19 cellular contexts compared by ENCODE assay signal in the genomic region with DNA sequence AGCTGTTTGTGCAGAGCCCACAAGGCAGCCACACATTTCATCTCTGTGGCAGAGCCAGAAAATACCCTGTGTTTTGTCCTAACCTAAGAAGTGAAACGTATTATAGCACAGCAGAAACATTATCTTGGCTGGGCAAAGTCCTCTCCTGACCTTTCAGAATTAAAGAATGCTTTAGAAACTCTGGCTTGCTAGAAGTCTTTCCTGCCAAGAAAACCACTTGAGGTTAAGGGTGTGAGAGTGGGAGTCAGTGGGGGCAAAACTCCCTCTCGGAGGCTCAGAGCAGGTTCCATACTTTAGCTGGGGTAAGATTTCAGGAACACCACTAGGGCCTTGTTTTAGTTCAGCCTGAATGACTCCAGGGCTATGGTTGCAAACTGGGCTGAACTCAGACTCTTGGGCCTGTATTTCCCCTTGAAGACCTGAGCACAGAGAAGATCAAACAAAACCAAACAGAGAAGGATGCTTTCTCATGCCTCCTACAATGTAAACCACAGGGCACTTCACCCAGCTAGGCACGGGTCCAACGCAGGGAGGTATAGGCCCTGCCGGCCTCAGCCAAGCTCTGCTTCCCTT. TPM values are rescaled to one million over a fixed set of nuclear protein-coding genes. Genes with fewer than 3 reads are reported as not detected.
DNase-seq lines count a peak whose midpoint lies in the region; ATAC-seq, FAIRE-seq and TF ChIP-seq lines count a peak whose summit lies in the region.
"Had no signal": no experiment of that assay in that cellular context is flagged by ENCODE, and none has a peak within 500 bp of the region (broad histone marks: within the 10 kb centered on the region; RNA-seq: fewer than 3 reads in every experiment).

No MANE protein-coding gene starts in this region.

- H3K4me1 ChIP-seq in osteoblast (ENCODE audit: insufficient read depth, low read length), result peaks cover 4% of the 10 kb centered on the region
- peaks cover 11% of the 10 kb centered on the region for H3K4me1 ChIP-seq in suprapubic skin

- no peak overlapping the region for H3K4me2 ChIP-seq in osteoblast (ENCODE audit: insufficient read depth, low read length)

- H3K36me3 ChIP-seq in osteoblast (ENCODE audit: insufficient read depth, low read length) (no peaks in the 10 kb centered on the region), suprapubic skin (no peaks in the 10 kb centered on the region)
- H3K36me3 ChIP-seq: WERI-Rb-1 had no signal

- H3K4me1 Mint-ChIP-seq in brain, result peaks cover 52% of the 10 kb centered on the region

- ATAC-seq in HG02610 (IDR thresholded peaks at IDR 0.05; ENCODE audit: unreplicated experiment), result peak; percentile 62
- ATAC-seq: esophagus mucosa had no signal

- H3K27ac ChIP-seq in osteoblast (ENCODE audit: low read depth, low read length), result no peak overlapping the region
- no peak overlapping the region for H3K27ac ChIP-seq in suprapubic skin
- H3K27ac ChIP-seq: SK-N-MC, WERI-Rb-1 had no signal

- no peaks in the 10 kb centered on the region for H3K36me3 Mint-ChIP-seq in brain
- H3K36me3 Mint-ChIP-seq: activated naive CD8-positive, alpha-beta T cell had no signal

- H2AFZ ChIP-seq in osteoblast (ENCODE audit: low read length), result peak overlapping the region; percentile 33

- H3K27me3 Mint-ChIP-seq in brain, result no peaks in the 10 kb centered on the region
- H3K27me3 Mint-ChIP-seq: stimulated activated naive CD8-positive, alpha-beta T cell treated with anti-CD3 and anti-CD28 coated beads, Interleukin-15, Interleukin-2, amounts not matched to agents 100 ng/mL and 50 ng/mL, for 24 hours had no signal

- TF ChIP-seq EP300 in suprapubic skin (IDR thresholded peaks at IDR 0.05), result no peak

- H3K79me2 ChIP-seq in osteoblast (ENCODE audit: insufficient read depth, low read length), result no peaks in the 10 kb centered on the region

- TF ChIP-seq POLR2A in GM12891 (IDR thresholded peaks at IDR 0.05; ENCODE audit: low read depth, low read length), result no peak
- TF ChIP-seq POLR2A in suprapubic skin (IDR thresholded peaks at IDR 0.05), result no peak

- H3K9me3 ChIP-seq in osteoblast (ENCODE audit: low read depth, low read length) (no peaks in the 10 kb centered on the region), suprapubic skin (no peaks in the 10 kb centered on the region)

- FAIRE-seq in GM12891 (lab: Jason Lieb, UNC), result peak; percentile 9
- FAIRE-seq: colon had no signal

- TF ChIP-seq CTCF in brain (conservative IDR thresholded peaks at IDR 0.05), result no peak
- TF ChIP-seq CTCF in osteoblast (IDR thresholded peaks at IDR 0.05; ENCODE audit: extremely low read depth, low read depth, low read length), result no peak
- TF ChIP-seq CTCF in suprapubic skin (IDR thresholded peaks at IDR 0.05), result no peak

- peak overlapping the region in 3 of 5 experiments; percentile 7 to 80 (median 77) for H3K27ac Mint-ChIP-seq in brain
- H3K27ac Mint-ChIP-seq: activated naive CD8-positive, alpha-beta T cell; stimulated activated naive CD8-positive, alpha-beta T cell treated with anti-CD3 and anti-CD28 coated beads, Interleukin-15, Interleukin-2, amounts not matched to agents 100 ng/mL and 50 ng/mL, for 24 hours had no signal

- no peak overlapping the region for H3K4me3 Mint-ChIP-seq in brain
- H3K4me3 Mint-ChIP-seq: activated naive CD8-positive, alpha-beta T cell; stimulated activated naive CD8-positive, alpha-beta T cell treated with anti-CD3 and anti-CD28 coated beads, Interleukin-15, Interleukin-2, amounts not matched to agents 100 ng/mL and 50 ng/mL, for 24 hours had no signal

- peaks cover 0 to 3% (median 0%) of the 10 kb centered on the region in 5 experiments for H3K9me3 Mint-ChIP-seq in brain
- H3K9me3 Mint-ChIP-seq: stimulated activated naive CD8-positive, alpha-beta T cell treated with anti-CD3 and anti-CD28 coated beads, Interleukin-15, Interleukin-2, amounts not matched to agents 100 ng/mL and 50 ng/mL, for 24 hours had no signal

- H3K4me3 ChIP-seq in osteoblast (ENCODE audit: insufficient read depth, low read length), result no peak overlapping the region
- no peak overlapping the region for H3K4me3 ChIP-seq in suprapubic skin
- H3K4me3 ChIP-seq: SK-N-MC had no signal

- H3K27me3 ChIP-seq in osteoblast (ENCODE audit: insufficient read depth, low read length) (no peaks in the 10 kb centered on the region), suprapubic skin (no peaks in the 10 kb centered on the region)

- H4K20me1 ChIP-seq in osteoblast (ENCODE audit: insufficient read depth, low read length), result no peaks in the 10 kb centered on the region

- 59% methylated on average over 2 of the region's 5 CpGs for WGBS in suprapubic skin

- no peak for DNase-seq in GM12891 (ENCODE audit: insufficient read length, low spot score)
- DNase-seq in osteoblast (ENCODE audit: insufficient read length, low spot score, missing footprints), result peak; percentile 64
- no peak for DNase-seq in DMS53 (lab: John Stamatoyannopoulos, UW)
- DNase-seq in stimulated activated CD4-positive, alpha-beta T cell treated with anti-CD3 and anti-CD28 coated beads, Interleukin-1b, Interleukin-23, amount 100 ng/mL, for 48 hours, result no peak
- no peak for DNase-seq in foreskin melanocyte
- no peak for DNase-seq in suprapubic skin (ENCODE audit: low spot score in 2 of 2)
- DNase-seq: activated CD8-positive, alpha-beta memory T cell treated with anti-CD3 and anti-CD28 coated beads, Interleukin-2, amount 50 U/mL, for 4 hours; KBM-7; NCI-H146; NK-92 treated with Interleukin-12 subunit alpha and Interleukin-12 subunit beta, amount 100 ng/mL, for 24 hours; stimulated activated CD4-positive, alpha-beta T cell treated with anti-CD3 and anti-CD28 coated beads, Interleukin-4, amount 100 ng/mL, for 4 hours; WERI-Rb-1 had no signal

TF ChIP-seq in GM12891, 5 proteins besides CTCF, POLR2A, EP300 and RAD21:
- no peak for TF ChIP-seq TAF1 (IDR thresholded peaks at IDR 0.05; ENCODE audit: low read depth, low read length)
- 0 out of 2 replicates have a peak, but pooled peaks have one; percentile 2 for TF ChIP-seq SPI1 (IDR thresholded peaks at IDR 0.05; ENCODE audit: low read depth, low read length)
- TF ChIP-seq PAX5 (IDR thresholded peaks at IDR 0.05; ENCODE audit: insufficient read depth, low read length, severe bottlenecking), result no peak
- TF ChIP-seq POU2F2 (IDR thresholded peaks at IDR 0.05; ENCODE audit: low read depth, low read length), result no peak
- no peak for TF ChIP-seq POLR2AphosphoS5 (IDR thresholded peaks at IDR 0.05; ENCODE audit: low read depth, low read length)

RNA-seq across cellular contexts. Expression of gene ZNF366, which starts 48.0 kb away (rescaled TPM):
- 0.22 TPM for polyA plus RNA-seq in GM12891 (2012; ENCODE audit: low read depth, missing spikeins)
- polyA plus RNA-seq in brain (ENCODE audit: insufficient read depth, low read depth, low replicate concordance), result 1.6 TPM
- total RNA-seq in osteoblast (not detected in 2 replicates), suprapubic skin (1 to 10 TPM in 2 of 4 donors, under 1 TPM in 2; 0.38 to 3.8 (median 2.1) TPM)
